8 cellular contexts compared by ENCODE assay signal in genomic region chr7:28955723-28956607, GRCh38. TPM values are rescaled to one million over a fixed set of nuclear protein-coding genes. Genes with fewer than 3 reads are reported as not detected.
DNase-seq lines count a peak whose midpoint lies in the region; ATAC-seq and TF ChIP-seq lines count a peak whose summit lies in the region.

No MANE protein-coding gene starts in this region.

- H3K9me3 ChIP-seq in BLaER1 treated with 17β-estradiol and CSF1 and Interleukin-3, amounts not matched to agents 10 nM and 100 nM (replicated peaks in 1 of 11), result peaks cover 35 to 46% (median 42%) of the 10 kb centered on the region in 11 experiments
- H3K9me3 ChIP-seq in mononuclear cell (ENCODE audit: low read depth, low read length) (no peaks in the 10 kb centered on the region), transverse colon (no peaks in the 10 kb centered on the region)

- ATAC-seq in esophagus mucosa (peak; percentile 63), GM21360 (IDR thresholded peaks at IDR 0.05; ENCODE audit: unreplicated experiment) (no peak), HG03159 (IDR thresholded peaks at IDR 0.05; ENCODE audit: unreplicated experiment) (no peak)

- H3K4me2 ChIP-seq in BLaER1 treated with 17β-estradiol and CSF1 and Interleukin-3, amounts not matched to agents 10 nM and 100 nM, result peak overlapping the region; percentile 78 to 94 (median 83)

- no peaks in the 10 kb centered on the region for H3K36me3 ChIP-seq in BLaER1 treated with 17β-estradiol and CSF1 and Interleukin-3, amounts not matched to agents 10 nM and 100 nM
- no peaks in the 10 kb centered on the region for H3K36me3 ChIP-seq in transverse colon

- peaks cover 29 to 84% (median 40%) of the 10 kb centered on the region in 11 experiments for H3K27me3 ChIP-seq in BLaER1 treated with 17β-estradiol and CSF1 and Interleukin-3, amounts not matched to agents 10 nM and 100 nM
- H3K27me3 ChIP-seq in mononuclear cell (ENCODE audit: insufficient read depth, low read length) (peaks cover 82% of the 10 kb centered on the region), transverse colon (peaks cover 49% of the 10 kb centered on the region)

- H4K20me1 ChIP-seq in BLaER1 treated with 17β-estradiol and CSF1 and Interleukin-3, amounts not matched to agents 10 nM and 100 nM, result peaks cover 0 to 15% (median 0%) of the 10 kb centered on the region in 11 experiments; a peak in 2 of 22 replicates

- TF ChIP-seq EP300 in transverse colon (IDR thresholded peaks at IDR 0.05; ENCODE audit: low read depth), result no peak

- peak; percentile 49 to 90 (median 55) for TF ChIP-seq CTCF in transverse colon (IDR thresholded peaks at IDR 0.05)

- WGBS in transverse colon (ENCODE audit: low coverage in 1 of 2), 2 donors, result 11% methylated on average over 65 of the region's 104 CpGs; no CpG with 5 or more reads in 1 of the 2 donors

- DNase-seq in HEK293T (ENCODE audit: extremely low spot score), result peak; percentile 89
- DNase-seq in SKM-1 (lab: John Stamatoyannopoulos, UW; ENCODE audit: unreplicated experiment), result peak; percentile 59
- peak; percentile 88 for DNase-seq in transverse colon

- TF ChIP-seq POLR2A in transverse colon (IDR thresholded peaks at IDR 0.05), result peak; percentile 43

- peak overlapping the region; percentile 29 to 64 (median 53) for H3K4me3 ChIP-seq in BLaER1 treated with 17β-estradiol and CSF1 and Interleukin-3, amounts not matched to agents 10 nM and 100 nM
- peak overlapping the region; percentile 12 for H3K4me3 ChIP-seq in mononuclear cell (ENCODE audit: low read length)
- peak overlapping the region; percentile 18 to 63 (median 44) for H3K4me3 ChIP-seq in transverse colon

- intact Hi-C loops in transverse colon (cut with DNase I; ENCODE audit: low total_unique reads), result no loop called here

- H3K4me1 ChIP-seq in BLaER1 treated with 17β-estradiol and CSF1 and Interleukin-3, amounts not matched to agents 10 nM and 100 nM, result peaks cover 32 to 80% (median 63%) of the 10 kb centered on the region in 10 experiments
- H3K4me1 ChIP-seq in mononuclear cell (ENCODE audit: insufficient read depth, low read length), result peaks cover 39% of the 10 kb centered on the region
- H3K4me1 ChIP-seq in transverse colon, result peaks cover 9 to 36% (median 31%) of the 10 kb centered on the region in 4 donors

- POLR2A ChIA-PET in HEK293T (lab: Yijun Ruan, JAX), result interaction anchor here (0.6 kb wide), 1 partner anchor 299 kb away, joined by 3 read pairs; no protein-coding TSS in a partner anchor

- H3K9ac ChIP-seq in BLaER1 treated with 17β-estradiol and CSF1 and Interleukin-3, amounts not matched to agents 10 nM and 100 nM, result peak overlapping the region in 3 of 11 experiments; percentile 46 to 62 (median 46); a peak in 5 of 22 replicates

- CTCF ChIA-PET in HEK293T (lab: Yijun Ruan, JAX), result interaction anchor here (0.5 to 2.5 kb wide), 27 partner anchors 8 to 704 kb away, joined by 3 to 40 read pairs (median 4); no protein-coding TSS in a partner anchor

- in situ Hi-C loops in transverse colon (cut with MboI; ENCODE audit: low pct_ligation_motif_present in 1 of 4, low pct_unique_long_range_greater_than_20kb in 1 of 4, low sequenced_read_pairs in 3 of 4), result no loop called here

- peak overlapping the region in 4 of 11 experiments; percentile 12 to 74 (median 61); a peak in 5 of 22 replicates for H3K27ac ChIP-seq in BLaER1 treated with 17β-estradiol and CSF1 and Interleukin-3, amounts not matched to agents 10 nM and 100 nM
- H3K27ac ChIP-seq in transverse colon, result peak overlapping the region; percentile 60 to 73 (median 68)

TF ChIP-seq in HEK293T, 16 proteins besides CTCF, POLR2A, EP300 and RAD21:
- TF ChIP-seq ZNF384 (IDR thresholded peaks at IDR 0.05) (no peak), FOXA1 (IDR thresholded peaks at IDR 0.05) (no peak), L3MBTL2 (conservative IDR thresholded peaks at IDR 0.05) (peak; percentile 74), ARNT (IDR thresholded peaks at IDR 0.05) (no peak), TARDBP (IDR thresholded peaks at IDR 0.05) (no peak)

RNA-seq across cellular contexts. Expression of gene TRIL, which starts 2.2 kb away (rescaled TPM):
- total RNA-seq in esophagus mucosa (2.9 TPM), mononuclear cell (not detected), transverse colon (1 to 10 TPM in 2 of 4 donors, under 1 TPM in 2; 0.79 to 3.0 (median 1.0) TPM)
